Comparison of ENCODE assay signal across 27 cellular contexts in the genomic region with DNA sequence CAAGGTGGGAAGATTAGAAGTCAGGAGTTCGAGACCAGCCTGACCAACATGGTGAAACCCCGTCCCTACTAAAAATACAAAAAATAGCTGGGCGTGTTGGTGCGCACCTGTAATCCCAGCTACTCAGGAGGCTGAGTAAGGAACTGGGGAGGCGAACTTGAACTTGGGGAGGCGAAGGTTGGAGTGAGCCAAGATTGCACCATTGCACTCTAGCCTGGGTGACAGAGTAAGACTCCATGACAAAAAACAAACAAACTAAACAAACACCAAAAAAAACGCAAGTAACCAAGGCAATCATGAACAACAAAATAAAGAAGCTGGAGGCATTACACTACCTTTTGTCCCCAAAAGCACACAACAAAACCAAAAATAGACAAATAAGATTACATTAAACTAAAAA.
"Had no signal": no experiment of that assay in that cellular context is flagged by ENCODE, and none has a peak within 500 bp of the region (broad histone marks: within the 10 kb centered on the region; RNA-seq: fewer than 3 reads in every experiment).

No MANE protein-coding gene starts in this region.

- FAIRE-seq: urothelium cell line had no signal

- H3K27me3 ChIP-seq: stomach, suprapubic skin, testis, thyroid gland, tibial artery, tibial nerve, transverse colon, upper lobe of left lung, upper lobe of right lung, uterus, vagina had no signal

- H3K4me1 ChIP-seq: stomach, suprapubic skin, testis, thyroid gland, tibial artery, tibial nerve, transverse colon, upper lobe of left lung, upper lobe of right lung, uterus, vagina had no signal

- ATAC-seq: stimulated activated effector memory CD8-positive, alpha-beta T cell treated with anti-CD3 and anti-CD28 coated beads, Interleukin-12 subunit alpha, Interleukin-12 subunit beta, amount 100 ng/mL, for 72 hours; stimulated activated memory B cell treated with anti-CD40 and anti-IgM and Interleukin-4, amounts not matched to agents 10 μg/mL and 1 μg/mL and 100 μg/mL, for 72 hours; stimulated activated naive B cell treated with anti-CD40 and anti-IgM and Interleukin-4, amounts not matched to agents 10 μg/mL and 1 μg/mL and 100 μg/mL, for 72 hours; stimulated activated naive CD8-positive, alpha-beta T cell treated with anti-CD3 and anti-CD28 coated beads, Interleukin-15, amount 100 ng/mL, for 72 hours; stimulated activated naive CD8-positive, alpha-beta T cell treated with anti-CD3 and anti-CD28 coated beads, Interleukin-15, Interleukin-2, amounts not matched to agents 100 U/mL and 50 U/mL, for 24 hours; upper lobe of right lung had no signal

- H3K36me3 ChIP-seq: stomach, suprapubic skin, thoracic aorta, thyroid gland, tibial artery, tibial nerve, transverse colon, upper lobe of left lung, upper lobe of right lung, uterus, vagina had no signal

- H3K9me3 ChIP-seq: testis, thoracic aorta, thyroid gland, transverse colon, upper lobe of right lung, uterus, vagina had no signal

- H3K27ac ChIP-seq: stomach, suprapubic skin, testis, thoracic aorta, thyroid gland, tibial artery, tibial nerve, transverse colon, upper lobe of left lung, upper lobe of right lung, uterus, vagina had no signal

- DNase-seq: stimulated activated CD4-positive, alpha-beta T cell treated with anti-CD3 and anti-CD28 coated beads, Interleukin-2, amount 100 ng/mL, for 48 hours; stimulated activated CD4-positive, alpha-beta T cell treated with anti-CD3 and anti-CD28 coated beads, Interleukin-4, amount 100 ng/mL, for 1 hour; stimulated activated CD4-positive, alpha-beta T cell treated with anti-CD3 and anti-CD28 coated beads, Interleukin-4, amount 100 ng/mL, for 24 hours; stimulated activated CD4-positive, alpha-beta T cell treated with anti-CD3 and anti-CD28 coated beads, Interleukin-4, amount 100 ng/mL, for 4 hours; stimulated activated CD8-positive, alpha-beta memory T cell treated with anti-CD3 and anti-CD28 coated beads, Interleukin-4, amount 100 ng/mL, for 48 hours; stimulated activated naive B cell treated with anti-CD40 and anti-IgM and Interleukin-4, amounts not matched to agents 10 μg/mL and 1 μg/mL and 100 μg/mL, for 72 hours; stimulated activated naive CD4-positive, alpha-beta T cell; stimulated activated naive CD4-positive, alpha-beta T cell treated with Interleukin-2 at 50 U/mL for 16 hours; stimulated activated naive CD8-positive, alpha-beta T cell treated with anti-CD3 and anti-CD28 coated beads, Interleukin-15, amount 100 ng/mL, for 72 hours; stimulated activated naive CD8-positive, alpha-beta T cell treated with anti-CD3 and anti-CD28 coated beads, Interleukin-15, Interleukin-2, amounts not matched to agents 100 U/mL and 50 U/mL, for 24 hours; stomach; substantia nigra; testis; thyroid gland; tibial artery; transverse colon; trophoblast cell; upper lobe of left lung; upper lobe of right lung; uterus had no signal

- H3K4me3 ChIP-seq: stomach, suprapubic skin, testis, thoracic aorta, thyroid gland, tibial artery, tibial nerve, transverse colon, upper lobe of left lung, upper lobe of right lung, uterus, vagina had no signal
